ENCODE assay signal across 19 cellular contexts in the genomic region with DNA sequence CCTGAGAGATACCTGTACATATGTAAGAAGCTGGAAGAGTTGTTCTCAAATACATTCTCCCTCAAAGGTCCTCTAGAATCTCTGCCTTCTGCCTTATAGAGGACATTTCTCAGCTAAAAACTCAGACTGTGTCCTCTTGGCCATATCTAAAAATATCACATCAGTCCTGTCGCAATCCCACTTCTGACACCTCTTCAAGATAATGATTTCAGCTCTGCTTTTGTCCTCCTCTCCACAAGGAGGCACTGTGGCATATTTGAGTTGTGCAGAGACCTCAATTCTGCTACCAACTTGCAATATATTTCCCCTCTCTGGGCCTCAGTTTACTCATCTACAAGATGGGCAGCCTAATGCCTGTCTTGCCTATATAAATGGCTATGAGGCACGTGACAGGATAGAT. TPM values are rescaled to one million over a fixed set of nuclear protein-coding genes. Genes with fewer than 3 reads are reported as not detected.
A peak's percentile ranks its signal among the peaks of the same experiment; 100 is the strongest.
DNase-seq lines count a peak whose midpoint lies in the region; ATAC-seq and TF ChIP-seq lines count a peak whose summit lies in the region.
"Had no signal": no experiment of that assay in that cellular context is flagged by ENCODE, and none has a peak within 500 bp of the region (broad histone marks: within the 10 kb centered on the region; RNA-seq: fewer than 3 reads in every experiment).

No MANE protein-coding gene starts in this region.

- no peak for ATAC-seq in RWPE2 (ENCODE audit: low read depth)
- no peak for ATAC-seq in GM18870 (IDR thresholded peaks at IDR 0.05; ENCODE audit: unreplicated experiment)

- H3K27ac ChIP-seq in RWPE2 (ENCODE audit: poor library complexity, severe bottlenecking), result no peak overlapping the region
- no peak overlapping the region for H3K27ac ChIP-seq in testis
- H3K27ac ChIP-seq in dorsolateral prefrontal cortex, result no peak overlapping the region
- H3K27ac ChIP-seq: thyroid gland had no signal

- no peak overlapping the region for H3K4me3 Mint-ChIP-seq in T-helper 2 cell treated with Interferon-gamma antibody and Interleukin-4, amounts not matched to agents 5 μg/mL and 100 μg/mL, for 36 hours
- H3K4me3 Mint-ChIP-seq: activated CD4-positive, alpha-beta T cell treated with anti-CD3 and anti-CD28 coated beads, Interleukin-2, amount 10 ng/mL, durations not matched to agents 24 days and 14 days; dendritic cell treated with granulocyte-macrophage colony-stimulating factor and Interleukin-4, amounts not matched to agents 40 ng/mL and 50 ng/mL, for 4 days had no signal

- no peak overlapping the region for H3K27ac Mint-ChIP-seq in T-helper 2 cell treated with Interferon-gamma antibody and Interleukin-4, amounts not matched to agents 5 μg/mL and 100 μg/mL, for 36 hours
- H3K27ac Mint-ChIP-seq: activated CD4-positive, alpha-beta T cell treated with anti-CD3 and anti-CD28 coated beads, Interleukin-2, amount 10 ng/mL, durations not matched to agents 24 days and 14 days; dendritic cell treated with granulocyte-macrophage colony-stimulating factor and Interleukin-4, amounts not matched to agents 40 ng/mL and 50 ng/mL, for 4 days had no signal

- no peaks in the 10 kb centered on the region for H3K36me3 ChIP-seq in RWPE2 (ENCODE audit: low read depth)
- H3K36me3 ChIP-seq in testis (ENCODE audit: low read depth, missing control alignments), result no peaks in the 10 kb centered on the region
- H3K36me3 ChIP-seq: HAP-1, thyroid gland had no signal

- H3K4me1 Mint-ChIP-seq in T-helper 2 cell treated with Interferon-gamma antibody and Interleukin-4, amounts not matched to agents 5 μg/mL and 100 μg/mL, for 36 hours (ENCODE audit: low read depth), result peaks cover 9% of the 10 kb centered on the region

- H3K27me3 ChIP-seq in RWPE2 (ENCODE audit: insufficient read depth, poor library complexity, severe bottlenecking) (no peaks in the 10 kb centered on the region), testis (no peaks in the 10 kb centered on the region), dorsolateral prefrontal cortex (peaks cover 0 to 24% (median 0%) of the 10 kb centered on the region in 45 donors)
- H3K27me3 ChIP-seq: thyroid gland had no signal

- H3K9me3 ChIP-seq in RWPE2 (ENCODE audit: severe bottlenecking) (no peaks in the 10 kb centered on the region), testis (no peaks in the 10 kb centered on the region)
- H3K9me3 ChIP-seq: HAP-1, thyroid gland had no signal

- intact Hi-C loops in testis (cut with DNase I; ENCODE audit: low total_unique reads) (no loop called here), dorsolateral prefrontal cortex (cut with DNase I) (no loop called here)

- H3K27me3 Mint-ChIP-seq in T-helper 2 cell treated with Interferon-gamma antibody and Interleukin-4, amounts not matched to agents 5 μg/mL and 100 μg/mL, for 36 hours (ENCODE audit: low read depth), result peaks cover 20% of the 10 kb centered on the region

- H3K4me3 ChIP-seq in RWPE2 (ENCODE audit: severe bottlenecking) (no peak overlapping the region), fibroblast of mammary gland (ENCODE audit: control insufficient read depth, low read depth, low read length) (no peak overlapping the region), testis (no peak overlapping the region), dorsolateral prefrontal cortex (no peak overlapping the region)
- H3K4me3 ChIP-seq: HAP-1, thyroid gland had no signal

- WGBS in testis, 2 donors, result 93 to 97% methylated on average over 2 of the region's 2 CpGs

- TF ChIP-seq CTCF in RWPE2 (IDR thresholded peaks at IDR 0.05; ENCODE audit: poor library complexity, severe bottlenecking) (peak; percentile 7), fibroblast of mammary gland (conservative IDR thresholded peaks at IDR 0.05; ENCODE audit: control insufficient read depth, insufficient read depth, low read depth, low read length) (peak; percentile 13), testis (IDR thresholded peaks at IDR 0.05) (peak in 2 of 3 experiments; percentile 11 to 27), dorsolateral prefrontal cortex (IDR thresholded peaks at IDR 0.05 in 54 of 56, conservative IDR thresholded peaks at IDR 0.05 in 2 of 56; ENCODE audit: low read depth in 1 of 56, partially characterized antibody in 56 of 56) (peak in 23 of 56 donors; percentile 12 to 42 (median 22))

- TF ChIP-seq POLR2A in testis (IDR thresholded peaks at IDR 0.05), result no peak

- no peaks in the 10 kb centered on the region for H3K4me1 ChIP-seq in RWPE2 (ENCODE audit: insufficient read depth, poor library complexity, severe bottlenecking)
- H3K4me1 ChIP-seq in testis, result peaks cover 8% of the 10 kb centered on the region

- peak; percentile 29 for DNase-seq in SKM-1 treated with dmso at 0.1 percent for 144 hours (lab: John Stamatoyannopoulos, UW; ENCODE audit: unreplicated experiment)
- no peak for DNase-seq in SKM-1 (lab: John Stamatoyannopoulos, UW; ENCODE audit: unreplicated experiment)
- DNase-seq in RWPE2 (ENCODE audit: low spot score), result no peak
- no peak for DNase-seq in fibroblast of mammary gland (ENCODE audit: low read depth)
- DNase-seq in testis, result no peak
- DNase-seq in dorsolateral prefrontal cortex, result no peak
- DNase-seq in T-helper 2 cell treated with Interferon-gamma antibody and Interleukin-4, amounts not matched to agents 5 μg/mL and 100 μg/mL, for 36 hours (ENCODE audit: low spot score), result no peak
- DNase-seq: activated CD4-positive, alpha-beta T cell treated with anti-CD3 and anti-CD28 coated beads, Interleukin-2, amount 10 ng/mL, durations not matched to agents 24 days and 14 days; activated effector memory CD4-positive, alpha-beta T cell treated with anti-CD3 and anti-CD28 coated beads, Interleukin-2, amount 50 U/mL, for 16 hours; DMS79; foreskin melanocyte; kidney glomerular epithelial cell; NCI-H1930; thyroid gland had no signal

- H3K36me3 Mint-ChIP-seq in T-helper 2 cell treated with Interferon-gamma antibody and Interleukin-4, amounts not matched to agents 5 μg/mL and 100 μg/mL, for 36 hours (ENCODE audit: low read depth), result no peaks in the 10 kb centered on the region

- peaks cover 26% of the 10 kb centered on the region for H3K9me3 Mint-ChIP-seq in T-helper 2 cell treated with Interferon-gamma antibody and Interleukin-4, amounts not matched to agents 5 μg/mL and 100 μg/mL, for 36 hours

RNA-seq across cellular contexts. Expression of a gene that starts 16.6 kb away (rescaled TPM):
- total RNA-seq in testis, result 10 to 100 TPM; 27.9 to 31.9 TPM
- polyA plus RNA-seq in testis (ENCODE audit: insufficient read depth, low read depth, low replicate concordance), result 7.2 TPM
- total RNA-seq in dorsolateral prefrontal cortex, result 100 to 1,000 TPM in 8 of 120 experiments, 10 to 100 TPM in 112; 27.8 to 126 (median 69.0) TPM

RNA-seq across cellular contexts. Expression of a gene that starts 16.7 kb away (rescaled TPM):
- 1 to 10 TPM; 4.7 to 6.7 TPM for total RNA-seq in testis
- 5.9 TPM for polyA plus RNA-seq in testis (ENCODE audit: insufficient read depth, low read depth, low replicate concordance)
- 10 to 100 TPM in 83 of 120 experiments, 1 to 10 TPM in 37; 3.6 to 34.3 (median 13.5) TPM for total RNA-seq in dorsolateral prefrontal cortex
- total RNA-seq: A172, myocyte had no signal

RNA-seq across cellular contexts. Expression of a gene that starts 36.5 kb away (rescaled TPM):
- total RNA-seq in testis (1 to 10 TPM; 1.4 to 4.6 TPM), dorsolateral prefrontal cortex (not detected)
- polyA plus RNA-seq in testis (ENCODE audit: insufficient read depth, low read depth, low replicate concordance), result 4.0 TPM
- total RNA-seq: A172; activated CD4-positive, alpha-beta T cell treated with anti-CD3 and anti-CD28 coated beads, Interleukin-2, amount 10 ng/mL, durations not matched to agents 24 days and 14 days; myocyte; thyroid gland had no signal
